8 cellular contexts compared by ENCODE assay signal in the genomic region with DNA sequence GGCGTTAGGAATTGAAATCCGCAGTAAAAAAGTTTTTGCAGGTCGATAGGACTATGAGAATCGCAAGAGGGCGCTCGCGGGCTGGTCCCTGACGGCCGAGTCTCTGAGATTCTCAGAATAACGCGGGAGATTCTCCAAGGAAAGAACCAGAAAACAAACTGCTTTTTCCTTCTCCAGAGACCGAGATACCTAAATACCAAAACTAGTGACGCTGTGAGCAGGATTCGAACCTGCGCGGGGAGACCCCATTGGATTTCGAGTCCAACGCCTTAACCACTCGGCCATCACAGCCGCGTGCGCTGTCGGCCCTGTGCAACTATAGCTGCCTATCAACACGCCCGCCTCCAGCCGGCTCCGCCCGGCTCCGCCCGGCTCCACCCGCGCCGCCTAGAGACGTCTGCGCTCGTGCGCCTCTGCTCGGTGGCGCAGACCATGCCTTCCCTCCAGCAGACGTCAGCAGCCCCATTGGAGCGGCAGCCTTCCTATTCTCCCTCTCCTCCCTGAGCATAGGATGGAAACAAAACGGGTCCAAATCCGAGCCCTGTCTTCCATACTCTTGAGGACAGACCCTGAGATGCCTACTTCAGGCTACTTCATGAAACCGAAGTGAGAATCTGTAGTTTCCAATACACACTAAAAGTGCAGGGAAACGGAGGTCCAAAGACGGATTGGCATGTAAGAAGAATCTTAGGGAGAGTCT. TPM values are rescaled to one million over a fixed set of nuclear protein-coding genes. Genes with fewer than 3 reads are reported as not detected.
DNase-seq lines count a peak whose midpoint lies in the region; ATAC-seq, FAIRE-seq and TF ChIP-seq lines count a peak whose summit lies in the region.

No MANE protein-coding gene starts in this region.

- H3K27me3 Mint-ChIP-seq in activated CD4-positive, alpha-beta T cell treated with anti-CD3 and anti-CD28 coated beads, Interleukin-2, amount 10 ng/mL, durations not matched to agents 7 days and 5 days, result peaks cover 5% of the 10 kb centered on the region

- peak; percentile 91 for ATAC-seq in GM19324 (IDR thresholded peaks at IDR 0.05; ENCODE audit: low FRiP score, unreplicated experiment)
- peak; percentile 75 for ATAC-seq in HG03460 (IDR thresholded peaks at IDR 0.05; ENCODE audit: unreplicated experiment)
- peak; percentile 93 for ATAC-seq in HepG2

- H3K27ac ChIP-seq in BLaER1 treated with 17β-estradiol and CSF1 and Interleukin-3, amounts not matched to agents 10 nM and 100 nM, result peak overlapping the region; percentile 33 to 74 (median 67); a peak in 21 of 22 replicates
- H3K27ac ChIP-seq in HepG2 (ENCODE audit: extremely low read length, insufficient read depth, low read length), result peak overlapping the region; percentile 74

- peak overlapping the region; percentile 82 to 98 (median 94) for H3K4me2 ChIP-seq in BLaER1 treated with 17β-estradiol and CSF1 and Interleukin-3, amounts not matched to agents 10 nM and 100 nM
- peak overlapping the region; percentile 95 for H3K4me2 ChIP-seq in HepG2 (ENCODE audit: low read depth, low read length)

- intact Hi-C loops in HepG2 (cut with micrococcal nuclease; ENCODE audit: unreplicated experiment), result loop anchor here (1.0 to 5.0 kb wide), 4 partner anchors 13 to 48 kb away; partner anchors contain the start of genes HES7 and PER1

- peak; percentile 70 for TF ChIP-seq CTCF in HepG2 (CRISPR knock-in tag; IDR thresholded peaks at IDR 0.05)

- TF ChIP-seq EP300 in HepG2 (IDR thresholded peaks at IDR 0.05; ENCODE audit: low read depth in 2 of 2, low read length in 2 of 2), result peak in 1 of 2 experiments; percentile 51; a peak in 2 of 4 replicates
- no peak for TF ChIP-seq EP300 in HepG2 (CRISPR knock-in tag; IDR thresholded peaks at IDR 0.05; ENCODE audit: borderline replicate concordance)

- BruUV-seq in HepG2 (replicated peaks; lab: Mats Ljungman, UMichigan), result no TSS peak

- DNase-seq in NCI-H526 (lab: John Stamatoyannopoulos, UW) (peak; percentile 93 to 95), dedifferentiated amniotic fluid mesenchymal stem cell (ENCODE audit: extremely low spot score) (peak; percentile 99), HepG2 (ENCODE audit: low spot score) (peak; percentile 96)
- peak; percentile 96 for DNase-seq in activated CD4-positive, alpha-beta T cell treated with anti-CD3 and anti-CD28 coated beads, Interleukin-2, amount 10 ng/mL, durations not matched to agents 7 days and 5 days
- DNase-seq in stimulated activated CD4-positive, alpha-beta T cell treated with anti-CD3 and anti-CD28 coated beads, Interleukin-2, amount 100 ng/mL, for 48 hours, result peak; percentile 99

- H2AFZ ChIP-seq in HepG2 (ENCODE audit: low read length), result peak overlapping the region; percentile 76

- FAIRE-seq in HepG2 (lab: Jason Lieb, UNC), result peak; percentile 93

- peak overlapping the region; percentile 49 to 70 (median 62) for H3K4me3 ChIP-seq in BLaER1 treated with 17β-estradiol and CSF1 and Interleukin-3, amounts not matched to agents 10 nM and 100 nM
- H3K4me3 ChIP-seq in HepG2 (replicated peaks in 1 of 3; ENCODE audit: insufficient read depth in 1 of 3, low read depth in 2 of 3, low read length in 3 of 3), result peak overlapping the region; percentile 71 to 86 (median 79)

- 2% methylated on average over 29 of the region's 46 CpGs for WGBS in HepG2 (ENCODE audit: low lambda C conversion rate)

- no peaks in the 10 kb centered on the region for H3K27me3 ChIP-seq in BLaER1 treated with 17β-estradiol and CSF1 and Interleukin-3, amounts not matched to agents 10 nM and 100 nM
- H3K27me3 ChIP-seq in HepG2 (ENCODE audit: control insufficient read depth in 1 of 2, insufficient read depth in 2 of 2, low read length in 2 of 2), result no peaks in the 10 kb centered on the region; a peak in 1 of 5 replicates

- H3K4me1 ChIP-seq in BLaER1 treated with 17β-estradiol and CSF1 and Interleukin-3, amounts not matched to agents 10 nM and 100 nM, result peaks cover 19 to 28% (median 22%) of the 10 kb centered on the region in 10 experiments
- H3K4me1 ChIP-seq in HepG2 (ENCODE audit: insufficient read depth, low read length), result peaks cover 36% of the 10 kb centered on the region

- H3K4me1 Mint-ChIP-seq in activated CD4-positive, alpha-beta T cell treated with anti-CD3 and anti-CD28 coated beads, Interleukin-2, amount 10 ng/mL, durations not matched to agents 7 days and 5 days, result peaks cover 2% of the 10 kb centered on the region

- peaks cover 14% of the 10 kb centered on the region for H3K36me3 Mint-ChIP-seq in activated CD4-positive, alpha-beta T cell treated with anti-CD3 and anti-CD28 coated beads, Interleukin-2, amount 10 ng/mL, durations not matched to agents 7 days and 5 days (ENCODE audit: low read depth)

- H3K4me3 Mint-ChIP-seq in activated CD4-positive, alpha-beta T cell treated with anti-CD3 and anti-CD28 coated beads, Interleukin-2, amount 10 ng/mL, durations not matched to agents 7 days and 5 days, result no peak overlapping the region

- peak overlapping the region; percentile 60 to 82 (median 72); a peak in 21 of 22 replicates for H3K9ac ChIP-seq in BLaER1 treated with 17β-estradiol and CSF1 and Interleukin-3, amounts not matched to agents 10 nM and 100 nM
- peak overlapping the region; percentile 73 for H3K9ac ChIP-seq in HepG2 (ENCODE audit: insufficient read depth, low read depth, low read length)

- no peak overlapping the region for H3K27ac Mint-ChIP-seq in activated CD4-positive, alpha-beta T cell treated with anti-CD3 and anti-CD28 coated beads, Interleukin-2, amount 10 ng/mL, durations not matched to agents 7 days and 5 days

- in situ Hi-C loops in HepG2 (cut with HindIII; ENCODE audit: extremely low pct_ligation_motif_present, low pct_unique_long_range_greater_than_20kb), result no loop called here

- H3K79me2 ChIP-seq in HepG2 (ENCODE audit: insufficient read depth, low read length), result no peaks in the 10 kb centered on the region

- H3K36me3 ChIP-seq in BLaER1 treated with 17β-estradiol and CSF1 and Interleukin-3, amounts not matched to agents 10 nM and 100 nM, result peaks cover 32 to 44% (median 37%) of the 10 kb centered on the region in 11 experiments
- peaks cover 1 to 4% of the 10 kb centered on the region in 2 experiments; a peak in 2 of 5 replicates for H3K36me3 ChIP-seq in HepG2 (replicated peaks in 1 of 2; ENCODE audit: control insufficient read depth in 1 of 2, insufficient read depth in 2 of 2, low read length in 2 of 2)

- H3K9me3 ChIP-seq in BLaER1 treated with 17β-estradiol and CSF1 and Interleukin-3, amounts not matched to agents 10 nM and 100 nM (replicated peaks in 1 of 11), result no peaks in the 10 kb centered on the region
- H3K9me3 ChIP-seq in HepG2 (ENCODE audit: low read length), result no peaks in the 10 kb centered on the region

- no peak for TF ChIP-seq POLR2A in HepG2 (IDR thresholded peaks at IDR 0.05; ENCODE audit: insufficient read depth in 1 of 2, low read depth in 2 of 2, low read length in 2 of 2)

- TF ChIP-seq RAD21 in HepG2 (CRISPR knock-in tag; IDR thresholded peaks at IDR 0.05), result peak; percentile 84

- peaks cover 0 to 43% (median 22%) of the 10 kb centered on the region in 11 experiments; a peak in 15 of 22 replicates for H4K20me1 ChIP-seq in BLaER1 treated with 17β-estradiol and CSF1 and Interleukin-3, amounts not matched to agents 10 nM and 100 nM
- 0 out of 2 replicates have a peak, but pooled peaks cover 3% of the 10 kb centered on the region for H4K20me1 ChIP-seq in HepG2 (ENCODE audit: insufficient read depth, low read length)

- CTCF ChIA-PET in activated CD4-positive, alpha-beta T cell treated with anti-CD3 and anti-CD28 coated beads, Interleukin-2, amount 10 ng/mL, durations not matched to agents 7 days and 5 days (lab: Charles Lee), result interaction anchor here (0.6 to 7.0 kb wide), 31 partner anchors 9 to 238 kb away, joined by 3 to 68 read pairs (median 4); partner anchors contain the start of genes ALOXE3, HES7, PER1 and SLC25A35
- CTCF ChIA-PET in HepG2 (lab: Yijun Ruan, JAX; ENCODE audit: low intra/inter-chr PET ratio, low total read pairs), result interaction anchor here (0.6 to 2.4 kb wide), 8 partner anchors 18 to 395 kb away, joined by 3 to 28 read pairs (median 4); partner anchors contain the start of gene VAMP2

- POLR2A ChIA-PET in activated CD4-positive, alpha-beta T cell treated with anti-CD3 and anti-CD28 coated beads, Interleukin-2, amount 10 ng/mL, durations not matched to agents 7 days and 5 days (lab: Charles Lee), result interaction anchor here (0.6 to 1.7 kb wide), 4 partner anchors 12 to 63 kb away, joined by 3 to 5 read pairs (median 4); no protein-coding TSS in a partner anchor
- POLR2A ChIA-PET in HepG2 (lab: Yijun Ruan, JAX), result interaction anchor here (0.9 to 3.2 kb wide), 6 partner anchors 13 to 53 kb away, joined by 4 to 18 read pairs (median 9); partner anchors contain the start of gene PER1

- H3K9me3 Mint-ChIP-seq in activated CD4-positive, alpha-beta T cell treated with anti-CD3 and anti-CD28 coated beads, Interleukin-2, amount 10 ng/mL, durations not matched to agents 7 days and 5 days, result no peaks in the 10 kb centered on the region

RNA-seq across cellular contexts. Expression of gene PER1, which starts 13.4 kb away (rescaled TPM):
- 10 to 100 TPM; 26.9 to 28.7 TPM for total RNA-seq in activated CD4-positive, alpha-beta T cell treated with anti-CD3 and anti-CD28 coated beads, Interleukin-2, amount 10 ng/mL, durations not matched to agents 7 days and 5 days
- total RNA-seq in HepG2 (2016; rRNA removed; fragmentation: Illumina TruSeq; extraction: Trizol), result 2.6 and 5.5 TPM in 2 replicates
- total RNA-seq in HepG2 (2016; cell fraction: cytosol; rRNA removed; fragmentation: Illumina TruSeq; extraction: Trizol; ENCODE audit: low read depth), result 1.8 and 2.9 TPM in 2 replicates
- total RNA-seq in HepG2 (2016; cell fraction: insoluble cytoplasmic fraction; rRNA removed; fragmentation: Illumina TruSeq; extraction: Trizol), result 3.2 and 5.8 TPM in 2 replicates
- 1.4 and 1.9 TPM in 2 replicates for total RNA-seq in HepG2 (2016; cell fraction: membrane; rRNA removed; fragmentation: Illumina TruSeq; extraction: Trizol)
- 4.1 and 4.3 TPM in 2 replicates for total RNA-seq in HepG2 (2016; cell fraction: nucleus; rRNA removed; fragmentation: Illumina TruSeq; extraction: Trizol)
- 3.6 and 5.2 TPM in 2 replicates for polyA plus RNA-seq in HepG2 (2011; rRNA removed)
- 1.3 and 1.4 TPM in 2 replicates for polyA plus RNA-seq in HepG2 (2011; cell fraction: cytosol; rRNA removed)
- 32.0 and 32.6 TPM in 2 replicates for polyA plus RNA-seq in HepG2 (2011; cell fraction: nucleus; rRNA removed)
- 7.8 and 11.4 TPM in 2 replicates for polyA plus RNA-seq in HepG2 (2012)
- polyA plus RNA-seq in HepG2 (2016; cell fraction: cytosol; fragmentation: Illumina TruSeq; extraction: Trizol; ENCODE audit: low read depth), result 0.38 and 0.70 TPM in 2 replicates
- polyA plus RNA-seq in HepG2 (2016; cell fraction: insoluble cytoplasmic fraction; fragmentation: Illumina TruSeq; extraction: Trizol; ENCODE audit: low read depth), result 2.2 and 3.6 TPM in 2 replicates
- 0.49 and 0.90 TPM in 2 replicates for polyA plus RNA-seq in HepG2 (2016; cell fraction: membrane; fragmentation: Illumina TruSeq; extraction: Trizol; ENCODE audit: low read depth)
- 13.1 and 17.6 TPM in 2 replicates for polyA plus RNA-seq in HepG2 (2016; cell fraction: nucleus; fragmentation: Illumina TruSeq; extraction: Trizol; ENCODE audit: insufficient read depth, low read depth)
- 11.1 and 12.7 TPM in 2 replicates for polyA minus RNA-seq in HepG2 (2011; rRNA and poly(A)+ RNA removed; ENCODE audit: low replicate concordance)
- 3.8 and 6.2 TPM in 2 replicates for polyA minus RNA-seq in HepG2 (2011; cell fraction: cytosol; rRNA and poly(A)+ RNA removed)
- polyA minus RNA-seq in HepG2 (2011; cell fraction: nucleus; rRNA and poly(A)+ RNA removed), result 10.4 and 10.7 TPM in 2 replicates

RNA-seq across cellular contexts. Expression of gene HES7, which starts 14.9 kb away (rescaled TPM):
- under 1 TPM; 0.15 to 0.20 TPM for total RNA-seq in activated CD4-positive, alpha-beta T cell treated with anti-CD3 and anti-CD28 coated beads, Interleukin-2, amount 10 ng/mL, durations not matched to agents 7 days and 5 days
- total RNA-seq in HepG2 (2016; rRNA removed; fragmentation: Illumina TruSeq; extraction: Trizol), result not detected in 2 replicates
- total RNA-seq in HepG2 (2016; cell fraction: cytosol; rRNA removed; fragmentation: Illumina TruSeq; extraction: Trizol; ENCODE audit: low read depth), result not detected in 2 replicates
- not detected in 2 replicates for total RNA-seq in HepG2 (2016; cell fraction: insoluble cytoplasmic fraction; rRNA removed; fragmentation: Illumina TruSeq; extraction: Trizol)
- total RNA-seq in HepG2 (2016; cell fraction: membrane; rRNA removed; fragmentation: Illumina TruSeq; extraction: Trizol), result not detected in 2 replicates
- not detected in 2 replicates for total RNA-seq in HepG2 (2016; cell fraction: nucleus; rRNA removed; fragmentation: Illumina TruSeq; extraction: Trizol)
- not detected in 2 replicates for polyA plus RNA-seq in HepG2 (2011; rRNA removed)
- polyA plus RNA-seq in HepG2 (2011; cell fraction: cytosol; rRNA removed), result not detected in 2 replicates
- 0.42 and 0.50 TPM in 2 replicates for polyA plus RNA-seq in HepG2 (2011; cell fraction: nucleus; rRNA removed)
- polyA plus RNA-seq in HepG2 (2012), result 0.11 TPM in 1 of 2 replicates, not detected in the other
- polyA plus RNA-seq in HepG2 (2016; cell fraction: cytosol; fragmentation: Illumina TruSeq; extraction: Trizol; ENCODE audit: low read depth), result not detected in 2 replicates
- polyA plus RNA-seq in HepG2 (2016; cell fraction: insoluble cytoplasmic fraction; fragmentation: Illumina TruSeq; extraction: Trizol; ENCODE audit: low read depth), result not detected in 2 replicates
- not detected in 2 replicates for polyA plus RNA-seq in HepG2 (2016; cell fraction: membrane; fragmentation: Illumina TruSeq; extraction: Trizol; ENCODE audit: low read depth)
- not detected in 2 replicates for polyA plus RNA-seq in HepG2 (2016; cell fraction: nucleus; fragmentation: Illumina TruSeq; extraction: Trizol; ENCODE audit: insufficient read depth, low read depth)
- 3.9 TPM in 1 of 2 replicates, not detected in the other for polyA minus RNA-seq in HepG2 (2011; rRNA and poly(A)+ RNA removed; ENCODE audit: low replicate concordance)
- polyA minus RNA-seq in HepG2 (2011; cell fraction: cytosol; rRNA and poly(A)+ RNA removed), result not detected in 2 replicates
- polyA minus RNA-seq in HepG2 (2011; cell fraction: nucleus; rRNA and poly(A)+ RNA removed), result not detected in 2 replicates

RNA-seq across cellular contexts. Expression of gene ALOXE3, which starts 20.5 kb away (rescaled TPM):
- not detected for total RNA-seq in activated CD4-positive, alpha-beta T cell treated with anti-CD3 and anti-CD28 coated beads, Interleukin-2, amount 10 ng/mL, durations not matched to agents 7 days and 5 days
- total RNA-seq in HepG2 (2016; rRNA removed; fragmentation: Illumina TruSeq; extraction: Trizol), result not detected in 2 replicates
- not detected in 2 replicates for total RNA-seq in HepG2 (2016; cell fraction: cytosol; rRNA removed; fragmentation: Illumina TruSeq; extraction: Trizol; ENCODE audit: low read depth)
- total RNA-seq in HepG2 (2016; cell fraction: insoluble cytoplasmic fraction; rRNA removed; fragmentation: Illumina TruSeq; extraction: Trizol), result 0.02 TPM in 1 of 2 replicates, not detected in the other
- total RNA-seq in HepG2 (2016; cell fraction: membrane; rRNA removed; fragmentation: Illumina TruSeq; extraction: Trizol), result not detected in 2 replicates
- total RNA-seq in HepG2 (2016; cell fraction: nucleus; rRNA removed; fragmentation: Illumina TruSeq; extraction: Trizol), result not detected in 2 replicates
- 0.07 TPM in 1 of 2 replicates, not detected in the other for polyA plus RNA-seq in HepG2 (2011; rRNA removed)
- 0.03 TPM in 1 of 2 replicates, not detected in the other for polyA plus RNA-seq in HepG2 (2011; cell fraction: cytosol; rRNA removed)
- 0.14 and 0.18 TPM in 2 replicates for polyA plus RNA-seq in HepG2 (2011; cell fraction: nucleus; rRNA removed)
- polyA plus RNA-seq in HepG2 (2012), result 0.08 TPM in 1 of 2 replicates, not detected in the other
- not detected in 2 replicates for polyA plus RNA-seq in HepG2 (2016; cell fraction: cytosol; fragmentation: Illumina TruSeq; extraction: Trizol; ENCODE audit: low read depth)
- not detected in 2 replicates for polyA plus RNA-seq in HepG2 (2016; cell fraction: insoluble cytoplasmic fraction; fragmentation: Illumina TruSeq; extraction: Trizol; ENCODE audit: low read depth)
- not detected in 2 replicates for polyA plus RNA-seq in HepG2 (2016; cell fraction: membrane; fragmentation: Illumina TruSeq; extraction: Trizol; ENCODE audit: low read depth)
- not detected in 2 replicates for polyA plus RNA-seq in HepG2 (2016; cell fraction: nucleus; fragmentation: Illumina TruSeq; extraction: Trizol; ENCODE audit: insufficient read depth, low read depth)
- 0.63 TPM in 1 of 2 replicates, not detected in the other for polyA minus RNA-seq in HepG2 (2011; rRNA and poly(A)+ RNA removed; ENCODE audit: low replicate concordance)
- not detected in 2 replicates for polyA minus RNA-seq in HepG2 (2011; cell fraction: cytosol; rRNA and poly(A)+ RNA removed)
- not detected in 2 replicates for polyA minus RNA-seq in HepG2 (2011; cell fraction: nucleus; rRNA and poly(A)+ RNA removed)

RNA-seq across cellular contexts. Expression of gene VAMP2, which starts 23.9 kb away (rescaled TPM):
- total RNA-seq in activated CD4-positive, alpha-beta T cell treated with anti-CD3 and anti-CD28 coated beads, Interleukin-2, amount 10 ng/mL, durations not matched to agents 7 days and 5 days, result 10 to 100 TPM; 71.1 to 79.1 TPM
- total RNA-seq in HepG2 (2016; rRNA removed; fragmentation: Illumina TruSeq; extraction: Trizol), result 2.0 and 3.9 TPM in 2 replicates
- total RNA-seq in HepG2 (2016; cell fraction: cytosol; rRNA removed; fragmentation: Illumina TruSeq; extraction: Trizol; ENCODE audit: low read depth), result 4.1 and 5.2 TPM in 2 replicates
- total RNA-seq in HepG2 (2016; cell fraction: insoluble cytoplasmic fraction; rRNA removed; fragmentation: Illumina TruSeq; extraction: Trizol), result 1.9 and 3.4 TPM in 2 replicates
- total RNA-seq in HepG2 (2016; cell fraction: membrane; rRNA removed; fragmentation: Illumina TruSeq; extraction: Trizol), result 3.2 and 3.4 TPM in 2 replicates
- 6.5 and 7.1 TPM in 2 replicates for total RNA-seq in HepG2 (2016; cell fraction: nucleus; rRNA removed; fragmentation: Illumina TruSeq; extraction: Trizol)
- polyA plus RNA-seq in HepG2 (2011; rRNA removed), result 17.2 and 19.6 TPM in 2 replicates
- polyA plus RNA-seq in HepG2 (2011; cell fraction: cytosol; rRNA removed), result 10.1 and 13.2 TPM in 2 replicates
- 40.7 and 63.7 TPM in 2 replicates for polyA plus RNA-seq in HepG2 (2011; cell fraction: nucleus; rRNA removed)
- polyA plus RNA-seq in HepG2 (2012), result 29.0 and 34.1 TPM in 2 replicates
- polyA plus RNA-seq in HepG2 (2016; cell fraction: cytosol; fragmentation: Illumina TruSeq; extraction: Trizol; ENCODE audit: low read depth), result 2.0 and 2.2 TPM in 2 replicates
- 7.1 and 8.5 TPM in 2 replicates for polyA plus RNA-seq in HepG2 (2016; cell fraction: insoluble cytoplasmic fraction; fragmentation: Illumina TruSeq; extraction: Trizol; ENCODE audit: low read depth)
- polyA plus RNA-seq in HepG2 (2016; cell fraction: membrane; fragmentation: Illumina TruSeq; extraction: Trizol; ENCODE audit: low read depth), result 4.9 and 5.5 TPM in 2 replicates
- polyA plus RNA-seq in HepG2 (2016; cell fraction: nucleus; fragmentation: Illumina TruSeq; extraction: Trizol; ENCODE audit: insufficient read depth, low read depth), result 35.4 and 36.0 TPM in 2 replicates
- 6.8 and 7.6 TPM in 2 replicates for polyA minus RNA-seq in HepG2 (2011; rRNA and poly(A)+ RNA removed; ENCODE audit: low replicate concordance)
- 3.4 and 6.6 TPM in 2 replicates for polyA minus RNA-seq in HepG2 (2011; cell fraction: cytosol; rRNA and poly(A)+ RNA removed)
- 10.8 and 14.9 TPM in 2 replicates for polyA minus RNA-seq in HepG2 (2011; cell fraction: nucleus; rRNA and poly(A)+ RNA removed)

RNA-seq across cellular contexts. Expression of gene TMEM107, which starts 37.4 kb away (rescaled TPM):
- 10 to 100 TPM; 34.8 to 37.2 TPM for total RNA-seq in activated CD4-positive, alpha-beta T cell treated with anti-CD3 and anti-CD28 coated beads, Interleukin-2, amount 10 ng/mL, durations not matched to agents 7 days and 5 days
- 3.8 and 15.3 TPM in 2 replicates for total RNA-seq in HepG2 (2016; rRNA removed; fragmentation: Illumina TruSeq; extraction: Trizol)
- total RNA-seq in HepG2 (2016; cell fraction: cytosol; rRNA removed; fragmentation: Illumina TruSeq; extraction: Trizol; ENCODE audit: low read depth), result 138 and 159 TPM in 2 replicates
- total RNA-seq in HepG2 (2016; cell fraction: insoluble cytoplasmic fraction; rRNA removed; fragmentation: Illumina TruSeq; extraction: Trizol), result 4.0 and 13.1 TPM in 2 replicates
- 25.0 and 29.6 TPM in 2 replicates for total RNA-seq in HepG2 (2016; cell fraction: membrane; rRNA removed; fragmentation: Illumina TruSeq; extraction: Trizol)
- total RNA-seq in HepG2 (2016; cell fraction: nucleus; rRNA removed; fragmentation: Illumina TruSeq; extraction: Trizol), result 18.7 and 21.8 TPM in 2 replicates
- polyA plus RNA-seq in HepG2 (2011; rRNA removed), result 4.5 and 7.2 TPM in 2 replicates
- polyA plus RNA-seq in HepG2 (2011; cell fraction: cytosol; rRNA removed), result 5.0 and 5.5 TPM in 2 replicates
- 3.9 and 4.3 TPM in 2 replicates for polyA plus RNA-seq in HepG2 (2011; cell fraction: nucleus; rRNA removed)
- 2.6 and 3.6 TPM in 2 replicates for polyA plus RNA-seq in HepG2 (2012)
- 2.4 and 3.4 TPM in 2 replicates for polyA plus RNA-seq in HepG2 (2016; cell fraction: cytosol; fragmentation: Illumina TruSeq; extraction: Trizol; ENCODE audit: low read depth)
- 3.4 and 3.5 TPM in 2 replicates for polyA plus RNA-seq in HepG2 (2016; cell fraction: insoluble cytoplasmic fraction; fragmentation: Illumina TruSeq; extraction: Trizol; ENCODE audit: low read depth)
- polyA plus RNA-seq in HepG2 (2016; cell fraction: membrane; fragmentation: Illumina TruSeq; extraction: Trizol; ENCODE audit: low read depth), result 2.1 and 3.3 TPM in 2 replicates
- polyA plus RNA-seq in HepG2 (2016; cell fraction: nucleus; fragmentation: Illumina TruSeq; extraction: Trizol; ENCODE audit: insufficient read depth, low read depth), result 4.5 and 4.6 TPM in 2 replicates
- polyA minus RNA-seq in HepG2 (2011; rRNA and poly(A)+ RNA removed; ENCODE audit: low replicate concordance), result 121 and 165 TPM in 2 replicates
- polyA minus RNA-seq in HepG2 (2011; cell fraction: cytosol; rRNA and poly(A)+ RNA removed), result 34.2 and 36.5 TPM in 2 replicates
- 79.1 and 96.4 TPM in 2 replicates for polyA minus RNA-seq in HepG2 (2011; cell fraction: nucleus; rRNA and poly(A)+ RNA removed)

Comparison
In these comparisons a context has a peak if more than half of its experiments do, and no peak if none do; other contexts are left out.
1. Peak in every context shown above with its lines: DNase-seq, ATAC-seq, H3K4me3 ChIP-seq and H3K27ac ChIP-seq.